Comparison of ENCODE assay signal across 9 cellular contexts in genomic region chr11:113994077-113994954, GRCh38. TPM values are rescaled to one million over a fixed set of nuclear protein-coding genes. Genes with fewer than 3 reads are reported as not detected.
DNase-seq lines count a peak whose midpoint lies in the region; ATAC-seq and TF ChIP-seq lines count a peak whose summit lies in the region.
"Had no signal": no experiment of that assay in that cellular context is flagged by ENCODE, and none has a peak within 500 bp of the region (broad histone marks: within the 10 kb centered on the region; RNA-seq: fewer than 3 reads in every experiment).

No MANE protein-coding gene starts in this region.

- no peak for TF ChIP-seq POLR2A in body of pancreas (IDR thresholded peaks at IDR 0.05)

- no peaks in the 10 kb centered on the region for H3K27me3 ChIP-seq in body of pancreas

- whole genome bisulfite sequencing in body of pancreas, 2 donors: 0 to 1% methylated on average over 6 of the region's 6 CpGs

- H3K9me3 ChIP-seq in body of pancreas: no peaks in the 10 kb centered on the region

- no peak overlapping the region for H3K4me3 ChIP-seq in body of pancreas

- intact Hi-C loops in body of pancreas (cut with DNase I): loop anchor here (5.0 kb wide), 1 partner anchor 268 kb away; no protein-coding TSS in a partner anchor

- H3K36me3 ChIP-seq in body of pancreas (replicated peaks in 1 of 2; ENCODE audit: insufficient read depth in 1 of 2, low read depth in 2 of 2): no peaks in the 10 kb centered on the region

- CTCF ChIA-PET in RWPE1 (lab: Yijun Ruan, JAX): interaction anchor here (0.6 to 6.2 kb wide), 11 partner anchors 11 to 272 kb away, joined by 3 to 95 read pairs (median 4); no protein-coding TSS in a partner anchor

- H3K27ac ChIP-seq in RWPE1 (no peak overlapping the region), body of pancreas (no peak overlapping the region)

- no peak for ATAC-seq in body of pancreas
- ATAC-seq in left lobe of liver: peak; percentile 73
- no peak for ATAC-seq in HG03378 (IDR thresholded peaks at IDR 0.05; ENCODE audit: unreplicated experiment)

- DNase-seq in activated gamma-delta T cell treated with Interleukin-2 at 50 U/mL for 16 hours (peak; percentile 35), activated gamma-delta T cell (lab: John Stamatoyannopoulos, UW) (no peak), RWPE1 (ENCODE audit: low spot score) (peak; percentile 50), body of pancreas (peak in 3 of 4 donors; percentile 16 to 43 (median 38)), left lobe of liver (ENCODE audit: low spot score) (no peak), kidney glomerular epithelial cell (lab: John Stamatoyannopoulos, UW) (no peak)
- peak; percentile 4 for DNase-seq in stimulated activated CD8-positive, alpha-beta memory T cell treated with anti-CD3 and anti-CD28 coated beads, Interleukin-7, amount 100 ng/mL, for 24 hours (ENCODE audit: low read depth)

- TF ChIP-seq CTCF in RWPE1 (conservative IDR thresholded peaks at IDR 0.05; ENCODE audit: low read depth) (peak; percentile 62), body of pancreas (IDR thresholded peaks at IDR 0.05) (peak; percentile 17 to 67 (median 64))

- no peaks in the 10 kb centered on the region for H3K4me1 ChIP-seq in body of pancreas

- POLR2A ChIA-PET in RWPE1 (lab: Yijun Ruan, JAX; ENCODE audit: low non-redundant PET): no interaction called here

RNA-seq across cellular contexts. Expression of gene HTR3A, which starts 19.4 kb away (rescaled TPM):
- total RNA-seq in body of pancreas (1 to 10 TPM in 1 of 2 donors, under 1 TPM in 1; 0.33 to 1.0 TPM), left lobe of liver (not detected)
- total RNA-seq: activated naive CD4-positive, alpha-beta T cell treated with anti-CD3 and anti-CD28 coated beads, Interleukin-2, amount 50 U/mL, for 72 hours had no signal

Comparison
In these comparisons a context has a peak if more than half of its experiments do, and no peak if none do; other contexts are left out.
1. DNase-seq: peak in activated gamma-delta T cell treated with Interleukin-2 at 50 U/mL for 16 hours (single experiment), RWPE1 (single experiment), body of pancreas (3 of 4) and stimulated activated CD8-positive, alpha-beta memory T cell treated with anti-CD3 and anti-CD28 coated beads, Interleukin-7, amount 100 ng/mL, for 24 hours (single experiment); none in activated gamma-delta T cell (single experiment), left lobe of liver (single experiment) and kidney glomerular epithelial cell (single experiment).